1 cellular context compared by ENCODE assay signal in the genomic region with DNA sequence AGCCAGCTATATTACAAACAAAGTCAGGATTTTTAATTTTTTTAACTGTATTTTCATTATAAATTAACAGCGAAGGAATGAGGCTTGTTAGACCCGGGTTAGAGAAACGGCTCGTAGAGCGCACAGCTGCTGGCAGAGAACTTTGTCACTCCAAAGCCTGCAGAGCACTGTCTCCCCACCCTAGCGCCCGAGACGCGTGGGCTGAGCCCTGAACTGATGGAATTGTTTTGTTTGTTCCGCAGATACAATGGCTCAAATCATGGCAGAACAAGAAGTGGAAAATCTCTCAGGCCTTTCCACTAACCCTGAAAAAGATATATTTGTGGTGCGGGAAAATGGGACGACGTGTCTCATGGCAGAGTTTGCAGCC.
TF ChIP-seq lines count a peak whose summit lies in the region.

No MANE protein-coding gene starts in this region.

TF ChIP-seq in SK-N-SH treated with all-trans-retinoic acid at 6 μM for 48 hours, 23 proteins besides CTCF, POLR2A, EP300 and RAD21 (continued from another document):
- no peak for TF ChIP-seq TSHZ2 (CRISPR knock-in tag; IDR thresholded peaks at IDR 0.05)
